In genomic region chr16:27867122-27868110, GRCh38 we compare ENCODE assay signal across 8 cellular contexts.
A peak's percentile ranks its signal among the peaks of the same experiment; 100 is the strongest.
DNase-seq lines count a peak whose midpoint lies in the region; ATAC-seq and TF ChIP-seq lines count a peak whose summit lies in the region.

No MANE protein-coding gene starts in this region.

- no peak overlapping the region for H3K4me3 ChIP-seq in BE2C (ENCODE audit: low read depth, low read length)
- no peak overlapping the region for H3K4me3 ChIP-seq in H7 (ENCODE audit: insufficient read depth, low read depth, low read length)
- no peak overlapping the region for H3K4me3 ChIP-seq in foreskin fibroblast (ENCODE audit: low read depth in 1 of 2, low read length in 2 of 2)
- no peak overlapping the region for H3K4me3 ChIP-seq in parathyroid adenoma (ENCODE audit: low read depth, low read length)

- H3K9me3 ChIP-seq in BE2C (no peaks in the 10 kb centered on the region), parathyroid adenoma (ENCODE audit: control insufficient read depth, low read length) (no peaks in the 10 kb centered on the region)

- peak; percentile 65 for TF ChIP-seq CTCF in BE2C (IDR thresholded peaks at IDR 0.05; ENCODE audit: low read depth, low read length)
- peak; percentile 32 for TF ChIP-seq CTCF in foreskin fibroblast (IDR thresholded peaks at IDR 0.05; ENCODE audit: low read depth, low read length)
- TF ChIP-seq CTCF in parathyroid adenoma (IDR thresholded peaks at IDR 0.05): peak; percentile 16

- ATAC-seq in GM21723 (IDR thresholded peaks at IDR 0.05; ENCODE audit: unreplicated experiment) (no peak), HG02610 (IDR thresholded peaks at IDR 0.05; ENCODE audit: unreplicated experiment) (no peak)

- no peak overlapping the region for H3K27ac ChIP-seq in parathyroid adenoma

- H3K36me3 ChIP-seq in BE2C (no peaks in the 10 kb centered on the region), H7 (replicated peaks; ENCODE audit: control insufficient read depth, insufficient read depth, low read length) (no peaks in the 10 kb centered on the region), parathyroid adenoma (ENCODE audit: control insufficient read depth, insufficient read depth, low read length) (no peaks in the 10 kb centered on the region)

- no peak overlapping the region for H2AFZ ChIP-seq in parathyroid adenoma

- no peaks in the 10 kb centered on the region for H3K27me3 ChIP-seq in BE2C
- H3K27me3 ChIP-seq in H7 (ENCODE audit: control insufficient read depth, insufficient read depth, low read length): peaks cover 3% of the 10 kb centered on the region; the same call in 1 of the 2 replicates
- no peaks in the 10 kb centered on the region for H3K27me3 ChIP-seq in parathyroid adenoma (ENCODE audit: control insufficient read depth, insufficient read depth, low read length)

- H3K9ac ChIP-seq in parathyroid adenoma: no peak overlapping the region

- H3K4me1 ChIP-seq in BE2C (no peaks in the 10 kb centered on the region), parathyroid adenoma (no peaks in the 10 kb centered on the region)

- H3K79me2 ChIP-seq in parathyroid adenoma: no peaks in the 10 kb centered on the region

- H3K4me2 ChIP-seq in parathyroid adenoma (ENCODE audit: low read length): no peak overlapping the region

- DNase-seq in BE2C: peak; percentile 94
- peak; percentile 98 for DNase-seq in H7
- DNase-seq in OCI-M1 (lab: John Stamatoyannopoulos, UW): peak; percentile 85
- DNase-seq in activated T-cell treated with anti-CD3 and anti-CD28 coated beads for 48 hours (ENCODE audit: low read depth): peak; percentile 76
- peak; percentile 24 to 51 for DNase-seq in foreskin fibroblast

Comparison
In these comparisons a context has a peak if more than half of its experiments do, and no peak if none do; other contexts are left out.
1. DNase-seq: peak in every context shown above with its lines; median percentile 98 in H7; 94 in BE2C; 85 in OCI-M1; 76 in activated T-cell treated with anti-CD3 and anti-CD28 coated beads for 48 hours; 38 in foreskin fibroblast.